In the genomic region with DNA sequence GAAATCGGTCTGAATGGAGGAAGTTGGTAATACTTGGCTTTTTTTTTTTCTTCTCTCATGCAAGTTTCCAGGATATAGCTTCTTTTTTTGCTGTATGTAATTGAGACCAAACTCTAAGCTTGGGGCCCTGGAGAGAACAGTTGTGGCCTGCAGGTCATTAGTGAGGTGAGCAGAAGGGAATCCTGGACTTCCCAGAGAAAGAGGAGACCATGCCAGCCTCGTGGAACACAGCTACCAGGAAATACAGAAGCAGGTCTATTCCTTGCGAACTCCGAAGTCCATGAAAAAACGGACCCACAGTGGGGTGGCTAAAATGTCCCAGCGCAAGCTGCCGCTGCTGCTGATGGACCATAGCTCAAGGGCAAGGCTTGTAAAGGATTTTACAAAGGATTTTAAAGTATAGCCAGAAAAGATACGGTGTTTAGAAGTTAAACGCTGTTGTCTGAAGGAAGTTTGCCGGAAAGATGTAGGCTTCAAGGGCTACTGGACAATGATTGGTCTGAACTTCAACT, we compare ENCODE assay signal across 8 cellular contexts.
DNase-seq lines count a peak whose midpoint lies in the region; TF ChIP-seq lines count a peak whose summit lies in the region.

No MANE protein-coding gene starts in this region.

- no peaks in the 10 kb centered on the region for H3K9me3 Mint-ChIP-seq in CD8-positive, alpha-beta memory T cell

- H3K79me2 ChIP-seq in fibroblast of lung (ENCODE audit: control insufficient read depth, insufficient read depth, low read length), result no peaks in the 10 kb centered on the region

- no peaks in the 10 kb centered on the region for H3K36me3 ChIP-seq in CD8-positive, alpha-beta memory T cell (ENCODE audit: insufficient read depth, low read length)
- H3K36me3 ChIP-seq in KOPT-K1 (ENCODE audit: insufficient read depth, low read length) (no peaks in the 10 kb centered on the region), fibroblast of lung (ENCODE audit: control insufficient read depth, insufficient read depth, low read length) (no peaks in the 10 kb centered on the region), neuron (ENCODE audit: insufficient read depth, low read length) (no peaks in the 10 kb centered on the region)

- no peaks in the 10 kb centered on the region for H3K27me3 ChIP-seq in CD8-positive, alpha-beta memory T cell (ENCODE audit: insufficient read depth, low read length, poor library complexity, severe bottlenecking)
- H3K27me3 ChIP-seq in fibroblast of lung (ENCODE audit: control insufficient read depth, insufficient read depth, low read length) (no peaks in the 10 kb centered on the region), neuron (ENCODE audit: insufficient read depth, low read length) (no peaks in the 10 kb centered on the region)

- H4K20me1 ChIP-seq in fibroblast of lung (ENCODE audit: control insufficient read depth, extremely low read depth, insufficient read depth, low read length), result no peaks in the 10 kb centered on the region

- no peak for TF ChIP-seq CTCF in fibroblast of lung (conservative IDR thresholded peaks at IDR 0.05 in 1 of 2, IDR thresholded peaks at IDR 0.05 in 1 of 2; ENCODE audit: low read depth in 1 of 2, low read length in 2 of 2)

- no peak overlapping the region for H3K9ac ChIP-seq in fibroblast of lung (ENCODE audit: insufficient read depth, low read length)

- peaks cover 0 to 4% (median 3%) of the 10 kb centered on the region in 3 donors for H3K36me3 Mint-ChIP-seq in CD8-positive, alpha-beta memory T cell

- peaks cover 17% of the 10 kb centered on the region for H3K4me1 ChIP-seq in CD8-positive, alpha-beta memory T cell (ENCODE audit: insufficient read depth, low read length)
- H3K4me1 ChIP-seq in fibroblast of lung (ENCODE audit: control insufficient read depth, extremely low read depth, insufficient read depth, low read length) (no peaks in the 10 kb centered on the region), neuron (ENCODE audit: insufficient read depth, low read length) (peaks cover 43% of the 10 kb centered on the region)

- H3K4me2 ChIP-seq in fibroblast of lung (ENCODE audit: extremely low read depth, insufficient read depth, low read length), result peak overlapping the region; percentile 28

- no peaks in the 10 kb centered on the region for H3K9me3 ChIP-seq in CD8-positive, alpha-beta memory T cell (ENCODE audit: low read length)
- H3K9me3 ChIP-seq in KOPT-K1 (ENCODE audit: insufficient read depth, low read length, poor library complexity, severe bottlenecking) (no peaks in the 10 kb centered on the region), fibroblast of lung (ENCODE audit: control insufficient read depth, insufficient read depth, low read depth, low read length) (no peaks in the 10 kb centered on the region), neuron (ENCODE audit: low read length) (no peaks in the 10 kb centered on the region)

- H3K27ac ChIP-seq in CD8-positive, alpha-beta memory T cell (ENCODE audit: low read depth, low read length), result no peak overlapping the region
- H3K27ac ChIP-seq in KOPT-K1 (ENCODE audit: low read depth, low read length, poor library complexity, severe bottlenecking), result peak overlapping the region; percentile 65
- no peak overlapping the region for H3K27ac ChIP-seq in fibroblast of lung (ENCODE audit: insufficient read depth, low read length)

- H3K27ac Mint-ChIP-seq in CD8-positive, alpha-beta memory T cell, result peak overlapping the region in 7 of 8 donors; percentile 62 to 96 (median 80)

- peaks cover 74 to 93% (median 89%) of the 10 kb centered on the region in 3 donors for H3K4me1 Mint-ChIP-seq in CD8-positive, alpha-beta memory T cell

- POLR2A ChIA-PET in CD8-positive, alpha-beta memory T cell (lab: Charles Lee), result no interaction called here

- H3K27me3 Mint-ChIP-seq in CD8-positive, alpha-beta memory T cell, result no peaks in the 10 kb centered on the region

- H3K4me3 ChIP-seq in CD8-positive, alpha-beta memory T cell (ENCODE audit: low read length), result no peak overlapping the region
- H3K4me3 ChIP-seq in fibroblast of lung (replicated peaks in 1 of 4; ENCODE audit: control extremely low read depth in 1 of 4, insufficient read depth in 1 of 4, low read depth in 3 of 4, low read length in 4 of 4), result peak overlapping the region in 1 of 4 experiments; percentile 31
- peak overlapping the region; percentile 12 for H3K4me3 ChIP-seq in neuron (ENCODE audit: low read length)

- CTCF ChIA-PET in CD8-positive, alpha-beta memory T cell (lab: Charles Lee), result no interaction called here

- DNase-seq in CD8-positive, alpha-beta memory T cell, result no peak
- peak in 1 of 2 donors; percentile 27 for DNase-seq in fibroblast of lung (ENCODE audit: low read depth in 2 of 2)
- DNase-seq in stimulated activated CD4-positive, alpha-beta T cell treated with anti-CD3 and anti-CD28 coated beads, Interleukin-4, amount 100 ng/mL, for 1 hour, result no peak
- DNase-seq in NCI-H524 treated with DMSO at 0.1 percent for 48 hours (lab: John Stamatoyannopoulos, UW), result no peak
- no peak for DNase-seq in COLO829 (ENCODE audit: low spot score)
- DNase-seq in OCI-M2 (lab: John Stamatoyannopoulos, UW; ENCODE audit: unreplicated experiment), result no peak

- peak overlapping the region in 6 of 7 donors; percentile 16 to 58 (median 39) for H3K4me3 Mint-ChIP-seq in CD8-positive, alpha-beta memory T cell

- H2AFZ ChIP-seq in fibroblast of lung (ENCODE audit: low read length), result no peak overlapping the region
- H2AFZ ChIP-seq in neuron (ENCODE audit: low read depth, low read length), result no peak overlapping the region
